8 cellular contexts compared by ENCODE assay signal in the genomic region with DNA sequence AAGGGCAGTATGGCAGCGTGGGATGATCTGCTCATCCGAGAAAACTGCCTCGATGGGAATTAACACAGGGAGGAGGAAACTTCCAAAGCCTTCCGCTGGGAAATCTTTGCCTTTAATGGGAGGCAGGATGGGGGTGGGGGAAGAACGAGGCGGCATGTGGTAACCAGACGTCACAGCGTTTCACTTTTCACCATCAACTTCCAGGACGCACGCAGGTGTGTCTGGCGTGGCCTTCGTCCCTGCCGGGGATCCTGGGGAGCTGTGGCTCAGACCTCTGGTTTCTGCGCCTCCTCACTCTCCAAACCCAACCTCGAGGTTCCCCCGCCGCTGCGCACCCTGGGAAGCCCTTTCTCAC. TPM values are rescaled to one million over a fixed set of nuclear protein-coding genes. Genes with fewer than 3 reads are reported as not detected.
DNase-seq lines count a peak whose midpoint lies in the region; ATAC-seq, FAIRE-seq and TF ChIP-seq lines count a peak whose summit lies in the region.

No MANE protein-coding gene starts in this region.

- peak overlapping the region; percentile 68 for H3K4me3 ChIP-seq in A549
- peak overlapping the region; percentile 67 for H3K4me3 ChIP-seq in Karpas-422 (ENCODE audit: low read length)
- H3K4me3 ChIP-seq in lung = peak overlapping the region; percentile 53
- peak overlapping the region; percentile 48 to 70 for H3K4me3 ChIP-seq in vagina

- FAIRE-seq in A549 (lab: Jason Lieb, UNC) = no peak

- H3K79me2 ChIP-seq in Karpas-422 (ENCODE audit: low read length) = no peaks in the 10 kb centered on the region

- no peak for TF ChIP-seq CTCF in A549 (IDR thresholded peaks at IDR 0.05)
- no peak for TF ChIP-seq CTCF in lung (IDR thresholded peaks at IDR 0.05; ENCODE audit: control extremely low read depth, extremely low read depth)
- TF ChIP-seq CTCF in vagina (IDR thresholded peaks at IDR 0.05) = no peak

- ATAC-seq in A549 (no peak; a peak in 1 of 6 replicates), GM19023 (IDR thresholded peaks at IDR 0.05; ENCODE audit: unreplicated experiment) (peak; percentile 14), lung (ENCODE audit: insufficient read depth, low FRiP score) (peak; percentile 0), HG02870 (IDR thresholded peaks at IDR 0.05; ENCODE audit: unreplicated experiment) (no peak)

- in situ Hi-C loops in T47D (cut with HindIII; ENCODE audit: low pct_unique_long_range_greater_than_20kb, low sequenced_read_pairs) = no loop called here

- H3K4me1 ChIP-seq in A549 = peaks cover 3% of the 10 kb centered on the region; the same call in 1 of the 3 replicates
- H3K4me1 ChIP-seq in Karpas-422 (ENCODE audit: low read length) = peaks cover 24% of the 10 kb centered on the region
- H3K4me1 ChIP-seq in lung (ENCODE audit: control insufficient read depth in 2 of 2, insufficient read depth in 2 of 2, low read length in 2 of 2) = peaks cover 0 to 6% of the 10 kb centered on the region in 2 donors
- peaks cover 12% of the 10 kb centered on the region for H3K4me1 ChIP-seq in vagina

- TF ChIP-seq POLR2A in A549 (IDR thresholded peaks at IDR 0.05; ENCODE audit: low read length) (no peak), vagina (IDR thresholded peaks at IDR 0.05) (no peak)

- H3K27ac ChIP-seq in A549 (peak overlapping the region; percentile 46 to 62; a peak in 4 of 6 replicates), Karpas-422 (ENCODE audit: low read length) (no peak overlapping the region), lung (ENCODE audit: low read depth in 1 of 2, low read length in 1 of 2) (peak overlapping the region in 1 of 2 donors; percentile 68), vagina (peak overlapping the region; percentile 87)

- POLR2A ChIA-PET in A549 (lab: Yijun Ruan, JAX) = no interaction called here

- intact Hi-C loops in vagina (cut with DNase I) = no loop called here

- H3K36me3 ChIP-seq in Karpas-422 (ENCODE audit: insufficient read depth, low read length) = no peaks in the 10 kb centered on the region
- H3K36me3 ChIP-seq in lung (ENCODE audit: control insufficient read depth in 2 of 2, insufficient read depth in 2 of 2, low read length in 2 of 2) = no peaks in the 10 kb centered on the region
- no peaks in the 10 kb centered on the region for H3K36me3 ChIP-seq in vagina

- no peaks in the 10 kb centered on the region for H3K9me3 ChIP-seq in A549
- H3K9me3 ChIP-seq in Karpas-422 (ENCODE audit: low read length) = no peaks in the 10 kb centered on the region
- no peaks in the 10 kb centered on the region for H3K9me3 ChIP-seq in lung (ENCODE audit: control insufficient read depth in 2 of 2, insufficient read depth in 1 of 2, low read length in 1 of 2)
- H3K9me3 ChIP-seq in vagina = no peaks in the 10 kb centered on the region

- DNase-seq in A549 (ENCODE audit: low read depth in 1 of 2, low spot score in 1 of 2) = peak in 1 of 2 experiments; percentile 20
- no peak for DNase-seq in Karpas-422
- peak; percentile 37 to 71 for DNase-seq in T47D (ENCODE audit: low read depth in 1 of 2, low spot score in 1 of 2)
- DNase-seq in lung (ENCODE audit: low spot score) = no peak
- DNase-seq in vagina (ENCODE audit: extremely low spot score in 2 of 2) = no peak
- no peak for DNase-seq in OCI-M1 (lab: John Stamatoyannopoulos, UW)

- no peaks in the 10 kb centered on the region for H3K9me2 ChIP-seq in Karpas-422 (replicated peaks; ENCODE audit: insufficient read depth, low read length)

- H3K4me2 ChIP-seq in A549 (peak overlapping the region; percentile 65), Karpas-422 (ENCODE audit: low read depth, low read length, poor library complexity, severe bottlenecking) (peak overlapping the region; percentile 76)

- no peak for TF ChIP-seq RAD21 in A549 (conservative IDR thresholded peaks at IDR 0.05 in 1 of 2, IDR thresholded peaks at IDR 0.05 in 1 of 2)

- WGBS in A549 (ENCODE audit: missing lambda C conversion rate) = 2% methylated on average over 18 of the region's 18 CpGs
- WGBS in lung, 2 donors = 2 to 4% methylated on average over 18 of the region's 18 CpGs

- TF ChIP-seq EP300 in A549 (IDR thresholded peaks at IDR 0.05) = no peak

- no peaks in the 10 kb centered on the region for H4K20me1 ChIP-seq in Karpas-422 (ENCODE audit: insufficient read depth, low read depth, low read length)

- H2AFZ ChIP-seq in Karpas-422 (ENCODE audit: low read length) = 0 out of 2 replicates have a peak overlapping the region, but pooled peaks have one; percentile 25

- CTCF ChIA-PET in A549 (lab: Yijun Ruan, JAX) = interaction anchor here (1.1 kb wide), 1 partner anchor 13 kb away, joined by 3 read pairs; no protein-coding TSS in a partner anchor

- peak overlapping the region; percentile 53 for H3K9ac ChIP-seq in Karpas-422 (ENCODE audit: low read length)

- H3K27me3 ChIP-seq in Karpas-422 (ENCODE audit: low read length) = no peaks in the 10 kb centered on the region
- no peaks in the 10 kb centered on the region for H3K27me3 ChIP-seq in lung (ENCODE audit: control insufficient read depth, insufficient read depth)
- H3K27me3 ChIP-seq in vagina = no peaks in the 10 kb centered on the region

TF ChIP-seq in A549, 52 proteins besides CTCF, POLR2A, EP300 and RAD21:
- TF ChIP-seq SREBF2 (IDR thresholded peaks at IDR 0.05) (no peak), JUNB (IDR thresholded peaks at IDR 0.05) (no peak), CHD4 (IDR thresholded peaks at IDR 0.05; ENCODE audit: borderline replicate concordance) (no peak), ZFP36 (IDR thresholded peaks at IDR 0.05; ENCODE audit: borderline replicate concordance, partially characterized antibody) (no peak), CHD2 (IDR thresholded peaks at IDR 0.05; ENCODE audit: low read length, partially characterized antibody) (no peak), MAFK (IDR thresholded peaks at IDR 0.05; ENCODE audit: partially characterized antibody) (no peak)
- TF ChIP-seq, protein P1, sequence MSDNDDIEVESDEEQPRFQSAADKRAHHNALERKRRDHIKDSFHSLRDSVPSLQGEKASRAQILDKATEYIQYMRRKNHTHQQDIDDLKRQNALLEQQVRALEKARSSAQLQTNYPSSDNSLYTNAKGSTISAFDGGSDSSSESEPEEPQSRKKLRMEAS (IDR thresholded peaks at IDR 0.05) = no peak
- TF ChIP-seq, protein P2, sequence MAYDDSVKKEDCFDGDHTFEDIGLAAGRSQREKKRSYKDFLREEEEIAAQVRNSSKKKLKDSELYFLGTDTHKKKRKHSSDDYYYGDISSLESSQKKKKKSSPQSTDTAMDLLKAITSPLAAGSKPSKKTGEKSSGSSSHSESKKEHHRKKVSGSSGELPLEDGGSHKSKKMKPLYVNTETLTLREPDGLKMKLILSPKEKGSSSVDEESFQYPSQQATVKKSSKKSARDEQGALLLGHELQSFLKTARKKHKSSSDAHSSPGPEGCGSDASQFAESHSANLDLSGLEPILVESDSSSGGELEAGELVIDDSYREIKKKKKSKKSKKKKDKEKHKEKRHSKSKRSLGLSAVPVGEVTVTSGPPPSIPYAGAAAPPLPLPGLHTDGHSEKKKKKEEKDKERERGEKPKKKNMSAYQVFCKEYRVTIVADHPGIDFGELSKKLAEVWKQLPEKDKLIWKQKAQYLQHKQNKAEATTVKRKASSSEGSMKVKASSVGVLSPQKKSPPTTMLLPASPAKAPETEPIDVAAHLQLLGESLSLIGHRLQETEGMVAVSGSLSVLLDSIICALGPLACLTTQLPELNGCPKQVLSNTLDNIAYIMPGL (CRISPR knock-in tag; IDR thresholded peaks at IDR 0.05; ENCODE audit: borderline replicate concordance) = no peak
- TF ChIP-seq, protein P3, sequence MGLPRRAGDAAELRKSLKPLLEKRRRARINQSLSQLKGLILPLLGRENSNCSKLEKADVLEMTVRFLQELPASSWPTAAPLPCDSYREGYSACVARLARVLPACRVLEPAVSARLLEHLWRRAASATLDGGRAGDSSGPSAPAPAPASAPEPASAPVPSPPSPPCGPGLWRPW (IDR thresholded peaks at IDR 0.05) = no peak
TF ChIP-seq in A549: peak in this region for 0.

RNA-seq across cellular contexts. Expression of a gene that starts 0.3 kb away (rescaled TPM):
- 0.58 and 0.71 TPM in 2 replicates for polyA plus RNA-seq in A549 (2011; rRNA removed)
- polyA plus RNA-seq in A549 (2012; cell fraction: cytosol; rRNA removed) = 0.35 and 0.57 TPM in 2 replicates
- polyA plus RNA-seq in A549 (2012; cell fraction: nucleus; rRNA removed) = 0.09 and 0.12 TPM in 2 replicates
- polyA plus RNA-seq in A549 (2017; fragmentation: RNase III; extraction: RNeasy Plus Mini Kit Qiagen cat#74134 plus additional on column Dnase treatment) = 0.66 to 0.87 TPM (median 0.85 TPM) in 3 replicates
- 0.39 and 1.0 TPM in 2 replicates for polyA minus RNA-seq in A549 (2011; rRNA and poly(A)+ RNA removed)
- total RNA-seq in Karpas-422 (2014; rRNA removed; shearing (Covaris generic); ENCODE audit: low replicate concordance) = 0.26 and 0.54 TPM in 2 replicates
- 10 to 100 TPM; 30.1 to 46.9 TPM for total RNA-seq in lung
- polyA plus RNA-seq in lung = 10 to 100 TPM; 17.6 to 25.4 TPM
- total RNA-seq in vagina = not detected

RNA-seq across cellular contexts. Expression of a gene that starts 17.9 kb away (rescaled TPM):
- polyA plus RNA-seq in A549 (2011; rRNA removed) = 1.9 and 2.1 TPM in 2 replicates
- 2.1 and 2.2 TPM in 2 replicates for polyA plus RNA-seq in A549 (2012; cell fraction: cytosol; rRNA removed)
- 3.4 and 3.7 TPM in 2 replicates for polyA plus RNA-seq in A549 (2012; cell fraction: nucleus; rRNA removed)
- 1.9 to 2.3 TPM (median 2.1 TPM) in 3 replicates for polyA plus RNA-seq in A549 (2017; fragmentation: RNase III; extraction: RNeasy Plus Mini Kit Qiagen cat#74134 plus additional on column Dnase treatment)
- polyA minus RNA-seq in A549 (2011; rRNA and poly(A)+ RNA removed) = 2.3 and 4.7 TPM in 2 replicates
- 47.1 and 51.4 TPM in 2 replicates for total RNA-seq in Karpas-422 (2014; rRNA removed; shearing (Covaris generic); ENCODE audit: low replicate concordance)
- 10 to 100 TPM; 25.5 to 29.5 TPM for total RNA-seq in lung
- polyA plus RNA-seq in lung = 10 to 100 TPM; 13.3 to 13.6 TPM
- 11.8 TPM for total RNA-seq in vagina

Comparison
In these comparisons a context has a peak if more than half of its experiments do, and no peak if none do; other contexts are left out.
1. ATAC-seq: peak in GM19023 (single experiment) and lung (single experiment); none in A549 (0 of 2) and HG02870 (single experiment).
2. DNase-seq: peak in T47D (2 of 2); none in Karpas-422 (single experiment), lung (single experiment), vagina (0 of 2) and OCI-M1 (single experiment).
3. RNA of a gene that starts 0.3 kb away (total RNA-seq): 30.1 to 46.9 TPM in lung; 0.26 to 0.54 TPM in Karpas-422 and not detected in vagina (single experiment); every median in the first group is over 10 times any median in the second.
4. Peak in every context shown above with its lines, with median percentiles within 50 percentile points of each other: H3K4me3 ChIP-seq.